Comparison of ENCODE assay signal across 1 cellular context in genomic region chr12:89632778-89633177, GRCh38.
TF ChIP-seq lines count a peak whose summit lies in the region.

No MANE protein-coding gene starts in this region.

TF ChIP-seq in HepG2, 621 proteins besides CTCF, POLR2A, EP300 and RAD21 (continued from another document and continues in another):
- TF ChIP-seq ZXDC (CRISPR knock-in tag; IDR thresholded peaks at IDR 0.05) (no peak), ZNF407 (CRISPR knock-in tag; IDR thresholded peaks at IDR 0.05; ENCODE audit: not compliant biosample characterization) (no peak), ELK4 (CRISPR knock-in tag; IDR thresholded peaks at IDR 0.05; ENCODE audit: borderline replicate concordance) (no peak), ZNF768 (CRISPR knock-in tag; IDR thresholded peaks at IDR 0.05) (no peak), ZSCAN21 (CRISPR knock-in tag; IDR thresholded peaks at IDR 0.05; ENCODE audit: borderline replicate concordance) (no peak), TEAD2 (CRISPR knock-in tag; IDR thresholded peaks at IDR 0.05) (no peak), ZHX1 (CRISPR knock-in tag; IDR thresholded peaks at IDR 0.05; ENCODE audit: low read depth) (0 out of 2 replicates have a peak, but pooled peaks have one; percentile 28), ZFYVE20 (CRISPR knock-in tag; IDR thresholded peaks at IDR 0.05; ENCODE audit: borderline replicate concordance, low read depth) (no peak), MXI1 (IDR thresholded peaks at IDR 0.05; ENCODE audit: borderline replicate concordance, low read depth, low read length) (peak; percentile 64; the same call in 1 of the 3 replicates), CERS6 (CRISPR knock-in tag; IDR thresholded peaks at IDR 0.05) (no peak), THYN1 (CRISPR knock-in tag; IDR thresholded peaks at IDR 0.05; ENCODE audit: borderline replicate concordance, low read depth) (no peak), PTBP1 (IDR thresholded peaks at IDR 0.05; ENCODE audit: low read depth, low read length, poor library complexity, severe bottlenecking) (no peak), MXD1 (CRISPR knock-in tag; IDR thresholded peaks at IDR 0.05) (no peak), DPF2 (CRISPR knock-in tag; IDR thresholded peaks at IDR 0.05; ENCODE audit: borderline replicate concordance, low read depth) (peak; percentile 97), ZNF136 (CRISPR knock-in tag; IDR thresholded peaks at IDR 0.05; ENCODE audit: low read depth) (no peak), XRCC5 (optimal IDR thresholded peaks at IDR 0.05; ENCODE audit: low read length) (no peak), AGO2 (optimal IDR thresholded peaks at IDR 0.05; ENCODE audit: low read depth, low read length) (no peak), ZNF143 (CRISPR knock-in tag; IDR thresholded peaks at IDR 0.05) (no peak), FOXP1 (IDR thresholded peaks at IDR 0.05) (peak; percentile 56; the same call in 1 of the 2 replicates), FOXP1 (CRISPR knock-in tag; IDR thresholded peaks at IDR 0.05) (peak; percentile 94), POGK (CRISPR knock-in tag; conservative IDR thresholded peaks at IDR 0.05) (peak; percentile 57; the same call in 1 of the 2 replicates), ZFP90 (CRISPR knock-in tag; IDR thresholded peaks at IDR 0.05; ENCODE audit: borderline replicate concordance) (no peak), TMF1 (CRISPR knock-in tag; IDR thresholded peaks at IDR 0.05; ENCODE audit: low read depth) (no peak), ZEB1 (IDR thresholded peaks at IDR 0.05; ENCODE audit: insufficient replicate concordance, low read depth) (no peak), HOXA5 (CRISPR knock-in tag; IDR thresholded peaks at IDR 0.05) (0 out of 2 replicates have a peak, but pooled peaks have one; percentile 57), ZBTB1 (CRISPR knock-in tag; IDR thresholded peaks at IDR 0.05; ENCODE audit: borderline replicate concordance) (no peak), ZNF335 (CRISPR knock-in tag; IDR thresholded peaks at IDR 0.05) (0 out of 2 replicates have a peak, but pooled peaks have one; percentile 43), SNAPC5 (CRISPR knock-in tag; IDR thresholded peaks at IDR 0.05; ENCODE audit: borderline replicate concordance) (no peak), PPARG (CRISPR knock-in tag; conservative IDR thresholded peaks at IDR 0.05) (peak; percentile 88), ZNF24 (IDR thresholded peaks at IDR 0.05) (no peak), ZNF713 (CRISPR knock-in tag; IDR thresholded peaks at IDR 0.05) (no peak), GRHL1 (CRISPR knock-in tag; conservative IDR thresholded peaks at IDR 0.05) (no peak)
